Comparison of ENCODE assay signal across 20 cellular contexts in the genomic region with DNA sequence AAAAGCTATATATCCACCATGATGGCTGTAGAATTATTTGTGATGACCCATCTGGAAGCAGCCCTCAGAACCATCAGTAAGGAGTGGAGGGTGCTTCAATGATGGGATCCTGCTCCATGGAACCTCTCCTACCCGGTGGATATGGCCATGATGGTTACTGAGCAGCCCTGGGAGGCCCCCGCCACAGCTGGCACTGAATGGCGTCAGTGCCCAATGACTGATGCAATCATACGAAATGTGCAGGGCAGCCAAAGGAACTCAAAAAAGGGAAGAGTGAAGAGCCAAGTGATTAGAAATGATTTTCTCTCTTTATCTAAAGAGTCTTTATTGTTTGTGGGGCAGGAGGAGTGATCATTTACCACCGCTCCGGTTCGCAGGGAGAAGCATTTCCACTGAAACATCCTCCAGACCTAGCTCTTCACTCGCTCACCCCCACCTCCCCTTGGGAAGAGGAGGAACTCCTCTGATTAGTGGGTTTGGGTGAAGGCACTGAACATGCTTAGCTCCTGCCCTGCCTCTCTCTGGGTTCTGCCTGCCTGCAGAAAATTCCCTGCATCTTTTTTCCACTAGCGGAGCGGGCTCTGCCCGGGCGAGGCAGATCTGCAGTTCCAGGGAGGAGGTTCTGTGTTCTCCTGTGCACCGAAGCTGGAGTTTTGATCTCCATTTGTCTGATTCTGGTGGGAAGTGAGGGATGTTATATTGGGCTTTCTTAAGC.
DNase-seq lines count a peak whose midpoint lies in the region; ATAC-seq and TF ChIP-seq lines count a peak whose summit lies in the region.
"Had no signal": no experiment of that assay in that cellular context is flagged by ENCODE, and none has a peak within 500 bp of the region (broad histone marks: within the 10 kb centered on the region; RNA-seq: fewer than 3 reads in every experiment).

No MANE protein-coding gene starts in this region.

- H3K9ac ChIP-seq in endodermal cell (ENCODE audit: extremely low read depth, low read length, poor library complexity, severe bottlenecking), result no peak overlapping the region
- H3K9ac ChIP-seq: SK-N-SH had no signal

- H3K4me3 ChIP-seq in endodermal cell (ENCODE audit: low read length), result no peak overlapping the region
- H3K4me3 ChIP-seq: A549 had no signal

- H3K27ac ChIP-seq in endodermal cell (ENCODE audit: low read depth, low read length), result no peak overlapping the region
- H3K27ac ChIP-seq: A549, C4-2B, HL-60 had no signal

- no peaks in the 10 kb centered on the region for H3K36me3 Mint-ChIP-seq in natural killer cell treated with Interleukin-12 subunit alpha and Interleukin-12 subunit beta and Interleukin-15 and Interleukin-18, amount 100 ng/mL, for 72 hours
- no peaks in the 10 kb centered on the region for H3K36me3 Mint-ChIP-seq in natural killer cell
- H3K36me3 Mint-ChIP-seq in endodermal cell (ENCODE audit: low read depth), result no peaks in the 10 kb centered on the region
- no peaks in the 10 kb centered on the region for H3K36me3 Mint-ChIP-seq in type B pancreatic cell

- H3K27ac Mint-ChIP-seq in natural killer cell treated with Interleukin-12 subunit alpha and Interleukin-12 subunit beta and Interleukin-15 and Interleukin-18, amount 100 ng/mL, for 72 hours, result no peak overlapping the region
- H3K27ac Mint-ChIP-seq in natural killer cell (no peak overlapping the region), endodermal cell (no peak overlapping the region), type B pancreatic cell (no peak overlapping the region)
- H3K27ac Mint-ChIP-seq: HFFc6 had no signal

- H3K27me3 ChIP-seq in endodermal cell (ENCODE audit: control insufficient read depth, insufficient read depth, low read length, poor library complexity, severe bottlenecking), result no peaks in the 10 kb centered on the region

- no peaks in the 10 kb centered on the region for H3K4me1 Mint-ChIP-seq in natural killer cell treated with Interleukin-12 subunit alpha and Interleukin-12 subunit beta and Interleukin-15 and Interleukin-18, amount 100 ng/mL, for 72 hours (ENCODE audit: low read depth in 2 of 2)
- H3K4me1 Mint-ChIP-seq in natural killer cell (no peaks in the 10 kb centered on the region), endodermal cell (peaks cover 61% of the 10 kb centered on the region), type B pancreatic cell (ENCODE audit: unreplicated experiment) (peaks cover 15% of the 10 kb centered on the region)

- H3K9me3 Mint-ChIP-seq in natural killer cell treated with Interleukin-12 subunit alpha and Interleukin-12 subunit beta and Interleukin-15 and Interleukin-18, amount 100 ng/mL, for 72 hours, result no peaks in the 10 kb centered on the region
- H3K9me3 Mint-ChIP-seq in natural killer cell (no peaks in the 10 kb centered on the region), endodermal cell (no peaks in the 10 kb centered on the region), type B pancreatic cell (no peaks in the 10 kb centered on the region)

- no peaks in the 10 kb centered on the region for H3K36me3 ChIP-seq in endodermal cell (ENCODE audit: control insufficient read depth, insufficient read depth, low read length)

- H3K4me3 Mint-ChIP-seq in natural killer cell treated with Interleukin-12 subunit alpha and Interleukin-12 subunit beta and Interleukin-15 and Interleukin-18, amount 100 ng/mL, for 72 hours, result no peak overlapping the region
- no peak overlapping the region for H3K4me3 Mint-ChIP-seq in natural killer cell
- H3K4me3 Mint-ChIP-seq in endodermal cell, result no peak overlapping the region
- H3K4me3 Mint-ChIP-seq in type B pancreatic cell, result no peak overlapping the region
- H3K4me3 Mint-ChIP-seq: HFFc6 had no signal

- 93 to 94% methylated on average over 6 to 13 of the region's 13 CpGs for WGBS in endodermal cell (ENCODE audit: insufficient coverage in 1 of 2, insufficient read length in 1 of 2), 2 experiments

- TF ChIP-seq CTCF in natural killer cell (IDR thresholded peaks at IDR 0.05) (no peak), endodermal cell (conservative IDR thresholded peaks at IDR 0.05) (peak; percentile 53), type B pancreatic cell (conservative IDR thresholded peaks at IDR 0.05) (peak; percentile 28)

- intact Hi-C loops in natural killer cell (cut with micrococcal nuclease), result no loop called here

- peak; percentile 23 for DNase-seq in natural killer cell treated with Interleukin-12 subunit alpha and Interleukin-12 subunit beta and Interleukin-15 and Interleukin-18, amount 100 ng/mL, for 72 hours (ENCODE audit: low spot score)
- no peak for DNase-seq in natural killer cell
- DNase-seq in NCI-H82 treated with DMSO at 0.1 percent for 48 hours (lab: John Stamatoyannopoulos, UW; ENCODE audit: unreplicated experiment), result peak; percentile 40
- no peak for DNase-seq in endodermal cell
- DNase-seq in type B pancreatic cell (ENCODE audit: extremely low spot score, unreplicated experiment), result no peak
- no peak for DNase-seq in T1000 (lab: John Stamatoyannopoulos, UW)
- no peak for DNase-seq in mesenteric fat pad (ENCODE audit: low spot score)
- no peak for DNase-seq in stimulated activated CD4-positive, alpha-beta T cell treated with anti-CD3 and anti-CD28 coated beads, Interleukin-2, amount 100 ng/mL, for 24 hours
- DNase-seq: DMS 273 treated with DMSO at 0.1 percent for 48 hours, GF-D8, GOT3, HFFc6, NCI-H146, NCI-H2081 treated with DMSO at 0.1 percent for 48 hours, NCI-H446, SHP77, SK-N-SH had no signal

- ATAC-seq in natural killer cell treated with Interleukin-12 subunit alpha and Interleukin-12 subunit beta and Interleukin-15 and Interleukin-18, amount 100 ng/mL, for 72 hours, result no peak
- ATAC-seq in natural killer cell, result no peak
- ATAC-seq: A549 had no signal

- H3K9me3 ChIP-seq in endodermal cell (ENCODE audit: control insufficient read depth, low read length), result no peaks in the 10 kb centered on the region
- H3K9me3 ChIP-seq: A549, SK-N-SH had no signal

- peaks cover 32 to 49% of the 10 kb centered on the region in 2 donors for H3K27me3 Mint-ChIP-seq in natural killer cell treated with Interleukin-12 subunit alpha and Interleukin-12 subunit beta and Interleukin-15 and Interleukin-18, amount 100 ng/mL, for 72 hours
- H3K27me3 Mint-ChIP-seq in natural killer cell (ENCODE audit: low read depth in 2 of 2) (peaks cover 23 to 66% of the 10 kb centered on the region in 2 donors), endodermal cell (ENCODE audit: insufficient read depth) (peaks cover 3% of the 10 kb centered on the region), type B pancreatic cell (peaks cover 69% of the 10 kb centered on the region)

- H3K4me1 ChIP-seq in endodermal cell (ENCODE audit: control insufficient read depth, insufficient read depth, low read length), result peaks cover 31% of the 10 kb centered on the region
- H3K4me1 ChIP-seq: A549 had no signal

Comparison
In these comparisons a context has a peak if more than half of its experiments do, and no peak if none do; other contexts are left out.
1. DNase-seq: peak in natural killer cell treated with Interleukin-12 subunit alpha and Interleukin-12 subunit beta and Interleukin-15 and Interleukin-18, amount 100 ng/mL, for 72 hours (single experiment) and NCI-H82 treated with DMSO at 0.1 percent for 48 hours (single experiment); none in natural killer cell (single experiment), endodermal cell (single experiment), type B pancreatic cell (single experiment), T1000 (single experiment), mesenteric fat pad (single experiment) and stimulated activated CD4-positive, alpha-beta T cell treated with anti-CD3 and anti-CD28 coated beads, Interleukin-2, amount 100 ng/mL, for 24 hours (0 of 2).